ENCODE assay signal across 19 cellular contexts in the genomic region with DNA sequence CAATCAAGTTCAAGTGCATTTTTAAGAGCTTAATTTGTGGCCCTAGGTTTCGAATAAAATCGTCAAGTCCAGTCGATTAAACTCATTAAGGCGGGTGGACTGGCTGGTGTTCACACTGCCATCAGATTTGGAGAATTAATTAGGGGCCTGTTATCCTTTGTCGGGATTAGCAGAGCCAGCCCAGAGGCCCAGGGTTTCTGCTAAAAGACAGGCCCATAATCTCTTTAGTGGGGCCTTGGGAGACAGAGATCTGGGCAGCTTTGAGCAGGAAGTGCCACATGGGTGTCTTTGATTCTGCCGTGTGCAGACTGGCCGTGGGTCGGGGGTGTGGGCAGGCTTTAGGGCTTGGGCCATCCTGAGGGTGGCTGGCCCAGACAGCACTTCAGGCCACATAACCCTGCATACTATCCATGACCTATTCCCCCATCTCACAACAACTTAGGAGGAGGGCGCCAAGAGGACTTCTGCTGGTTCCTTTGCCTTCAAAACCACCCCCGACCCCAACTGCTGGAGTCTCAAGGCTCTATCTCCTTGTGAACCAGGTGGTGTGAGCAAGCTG.
"Had no signal": no experiment of that assay in that cellular context is flagged by ENCODE, and none has a peak within 500 bp of the region (broad histone marks: within the 10 kb centered on the region; RNA-seq: fewer than 3 reads in every experiment).

No MANE protein-coding gene starts in this region.

- DNase-seq: activated CD4-positive, alpha-beta T cell treated with anti-CD3 and anti-CD28 coated beads, Interleukin-2, amount 10 ng/mL, durations not matched to agents 7 days and 5 days; activated CD8-positive, alpha-beta memory T cell treated with anti-CD3 and anti-CD28 coated beads, Interleukin-2, amount 10 ng/mL, durations not matched to agents 7 days and 5 days; activated CD8-positive, alpha-beta T cell treated with anti-CD3 and anti-CD28 coated beads for 36 hours; activated gamma-delta T cell treated with Interleukin-2 at 50 U/mL for 16 hours; activated T-cell treated with anti-CD3 and anti-CD28 coated beads for 4 hours; anterior cingulate cortex; body of pancreas; effector CD4-positive, alpha-beta T cell; naive thymus-derived CD4-positive, alpha-beta T cell; stimulated activated CD4-positive, alpha-beta T cell treated with anti-CD3 and anti-CD28 coated beads, Interleukin-4, amount 100 ng/mL, for 24 hours; stimulated activated naive CD4-positive, alpha-beta T cell treated with Interleukin-2 at 50 U/mL for 16 hours; SW 1271; T-helper 17 cell had no signal

- H3K36me3 Mint-ChIP-seq: activated CD8-positive, alpha-beta memory T cell treated with anti-CD3 and anti-CD28 coated beads, Interleukin-2, amount 10 ng/mL, durations not matched to agents 7 days and 5 days; activated naive CD4-positive, alpha-beta T cell treated with anti-CD3 and anti-CD28 coated beads, Interleukin-2, amount 50 U/mL, for 24 hours; naive thymus-derived CD4-positive, alpha-beta T cell had no signal

- H3K9ac ChIP-seq: parathyroid adenoma had no signal

- H3K27me3 ChIP-seq: body of pancreas, cardiac muscle cell, neutrophil, upper lobe of left lung had no signal

- H3K36me3 ChIP-seq: cardiac muscle cell, neutrophil, upper lobe of left lung had no signal

- ATAC-seq: activated CD8-positive, alpha-beta memory T cell treated with anti-CD3 and anti-CD28 coated beads, Interleukin-2, amount 10 ng/mL, durations not matched to agents 7 days and 5 days; activated CD8-positive, alpha-beta T cell treated with anti-CD3 and anti-CD28 coated beads for 36 hours; body of pancreas; left lobe of liver; naive thymus-derived CD4-positive, alpha-beta T cell; T-helper 17 cell had no signal

- H3K27me3 Mint-ChIP-seq: activated CD4-positive, alpha-beta T cell treated with anti-CD3 and anti-CD28 coated beads, Interleukin-2, amount 10 ng/mL, durations not matched to agents 7 days and 5 days; activated CD8-positive, alpha-beta T cell treated with anti-CD3 and anti-CD28 coated beads for 36 hours; activated naive CD4-positive, alpha-beta T cell treated with anti-CD3 and anti-CD28 coated beads, Interleukin-2, amount 50 U/mL, for 24 hours had no signal

- H3K4me1 Mint-ChIP-seq: activated naive CD4-positive, alpha-beta T cell treated with anti-CD3 and anti-CD28 coated beads, Interleukin-2, amount 50 U/mL, for 24 hours; T-helper 17 cell had no signal

- H2AFZ ChIP-seq: parathyroid adenoma had no signal

- H3K4me1 ChIP-seq: body of pancreas had no signal

- H3K27ac ChIP-seq: body of pancreas, cardiac muscle cell, neutrophil, parathyroid adenoma, upper lobe of left lung had no signal

- H3K79me2 ChIP-seq: parathyroid adenoma had no signal

- H3K4me3 ChIP-seq: body of pancreas, cardiac muscle cell, upper lobe of left lung had no signal

- H3K9me3 ChIP-seq: body of pancreas, neutrophil, upper lobe of left lung had no signal

- H3K4me3 Mint-ChIP-seq: activated CD4-positive, alpha-beta T cell treated with anti-CD3 and anti-CD28 coated beads, Interleukin-2, amount 10 ng/mL, durations not matched to agents 7 days and 5 days; activated CD8-positive, alpha-beta memory T cell treated with anti-CD3 and anti-CD28 coated beads, Interleukin-2, amount 10 ng/mL, durations not matched to agents 7 days and 5 days; activated CD8-positive, alpha-beta T cell treated with anti-CD3 and anti-CD28 coated beads for 36 hours; activated naive CD4-positive, alpha-beta T cell treated with anti-CD3 and anti-CD28 coated beads, Interleukin-2, amount 50 U/mL, for 24 hours; naive thymus-derived CD4-positive, alpha-beta T cell; T-helper 17 cell had no signal

- H3K9me3 Mint-ChIP-seq: activated CD8-positive, alpha-beta T cell treated with anti-CD3 and anti-CD28 coated beads for 36 hours; activated naive CD4-positive, alpha-beta T cell treated with anti-CD3 and anti-CD28 coated beads, Interleukin-2, amount 50 U/mL, for 24 hours had no signal

- H3K27ac Mint-ChIP-seq: activated CD4-positive, alpha-beta T cell treated with anti-CD3 and anti-CD28 coated beads, Interleukin-2, amount 10 ng/mL, durations not matched to agents 7 days and 5 days; activated CD8-positive, alpha-beta memory T cell treated with anti-CD3 and anti-CD28 coated beads, Interleukin-2, amount 10 ng/mL, durations not matched to agents 7 days and 5 days; activated CD8-positive, alpha-beta T cell treated with anti-CD3 and anti-CD28 coated beads for 36 hours; activated naive CD4-positive, alpha-beta T cell treated with anti-CD3 and anti-CD28 coated beads, Interleukin-2, amount 50 U/mL, for 24 hours; naive thymus-derived CD4-positive, alpha-beta T cell; T-helper 17 cell had no signal
